Comparison of ENCODE assay signal across 9 cellular contexts in genomic region chr4:144787365-144788263, GRCh38.
DNase-seq lines count a peak whose midpoint lies in the region; ATAC-seq and TF ChIP-seq lines count a peak whose summit lies in the region.
"Had no signal": no experiment of that assay in that cellular context is flagged by ENCODE, and none has a peak within 500 bp of the region (broad histone marks: within the 10 kb centered on the region; RNA-seq: fewer than 3 reads in every experiment).

No MANE protein-coding gene starts in this region.

- H3K27ac ChIP-seq in RWPE2 (ENCODE audit: poor library complexity, severe bottlenecking): no peak overlapping the region

- no peaks in the 10 kb centered on the region for H3K36me3 ChIP-seq in RWPE2 (ENCODE audit: low read depth)
- H3K36me3 ChIP-seq: HAP-1 had no signal

- peak; percentile 46 for TF ChIP-seq CTCF in GM13976 (IDR thresholded peaks at IDR 0.05; ENCODE audit: borderline replicate concordance, control extremely low read depth, extremely low read depth, insufficient read depth, missing control alignments)
- TF ChIP-seq CTCF in RWPE2 (IDR thresholded peaks at IDR 0.05; ENCODE audit: poor library complexity, severe bottlenecking): peak; percentile 81

- ATAC-seq in HG03139 (IDR thresholded peaks at IDR 0.05; ENCODE audit: unreplicated experiment) (peak; percentile 61), RWPE2 (ENCODE audit: low read depth) (peak; percentile 35; the same call in 1 of the 3 replicates)

- no peaks in the 10 kb centered on the region for H3K4me1 ChIP-seq in RWPE2 (ENCODE audit: insufficient read depth, poor library complexity, severe bottlenecking)
- H3K4me1 ChIP-seq: HAP-1 had no signal

- intact Hi-C loops in cardiac septum (cut with DNase I): no loop called here

- DNase-seq in A172 (ENCODE audit: low spot score): peak; percentile 28
- peak; percentile 35 for DNase-seq in GM13976 (ENCODE audit: low spot score)
- DNase-seq in RWPE2 (ENCODE audit: low spot score): no peak
- DNase-seq in glomerular endothelial cell (ENCODE audit: extremely low read depth, low read depth, low spot score): peak; percentile 27
- DNase-seq in superior temporal gyrus (ENCODE audit: extremely low spot score): peak; percentile 70
- DNase-seq in NCI-H187 treated with DMSO at 0.1 percent for 48 hours (lab: John Stamatoyannopoulos, UW): no peak
- DNase-seq in cardiac septum (ENCODE audit: low spot score): no peak

- no peak overlapping the region for H3K4me3 ChIP-seq in RWPE2 (ENCODE audit: severe bottlenecking)
- H3K4me3 ChIP-seq: HAP-1 had no signal

- H3K27me3 ChIP-seq in RWPE2 (ENCODE audit: insufficient read depth, poor library complexity, severe bottlenecking): no peaks in the 10 kb centered on the region

- H3K9me3 ChIP-seq in RWPE2 (ENCODE audit: severe bottlenecking): no peaks in the 10 kb centered on the region

- in situ Hi-C loops in GM13976 (cut with MboI; ENCODE audit: low sequenced_read_pairs, unreplicated experiment): loop anchor here (25.0 kb wide), 1 partner anchor 600 kb away; no protein-coding TSS in a partner anchor

Comparison
In these comparisons a context has a peak if more than half of its experiments do, and no peak if none do; other contexts are left out.
1. DNase-seq: peak in A172 (single experiment), GM13976 (single experiment), glomerular endothelial cell (single experiment) and superior temporal gyrus (single experiment); none in RWPE2 (single experiment), NCI-H187 treated with DMSO at 0.1 percent for 48 hours (single experiment) and cardiac septum (single experiment).